In genomic region chr6:45803071-45803470, GRCh38 we compare ENCODE assay signal across 30 cellular contexts.
"Had no signal": no experiment of that assay in that cellular context is flagged by ENCODE, and none has a peak within 500 bp of the region (broad histone marks: within the 10 kb centered on the region; RNA-seq: fewer than 3 reads in every experiment).

No MANE protein-coding gene starts in this region.

- H3K36me3 Mint-ChIP-seq: activated naive CD4-positive, alpha-beta T cell treated with anti-CD3 and anti-CD28 coated beads, Interleukin-2, amount 10 ng/mL, durations not matched to agents 7 days and 5 days; activated naive CD8-positive, alpha-beta T cell; brain had no signal

- H3K27ac ChIP-seq: KMS-11, PC-9, RWPE1, SK-N-MC had no signal

- H3K4me3 ChIP-seq: PC-9, SK-N-MC had no signal

- H3K27me3 Mint-ChIP-seq: activated CD4-positive, alpha-beta T cell treated with anti-CD3 and anti-CD28 coated beads, Interleukin-2, amount 10 ng/mL, durations not matched to agents 24 days and 14 days; activated naive CD8-positive, alpha-beta T cell had no signal

- H3K27ac Mint-ChIP-seq: activated naive CD4-positive, alpha-beta T cell treated with anti-CD3 and anti-CD28 coated beads, Interleukin-2, amount 10 ng/mL, durations not matched to agents 7 days and 5 days; activated naive CD8-positive, alpha-beta T cell treated with anti-CD3 and anti-CD28 coated beads, Interleukin-2, amount 50 U/mL, for 24 hours; activated T-helper 1 cell treated with anti-CD3 and anti-CD28 coated beads, Interleukin-12 subunit alpha, Interleukin-12 subunit beta, Interleukin-2, Interleukin-4 antibody, amounts not matched to agents 30 ng/mL and 10 ng/mL and 1 ng/mL, durations not matched to agents 14 hours and 24 hours and 36 hours; brain had no signal

- H3K4me1 Mint-ChIP-seq: activated naive CD8-positive, alpha-beta T cell treated with anti-CD3 and anti-CD28 coated beads, Interleukin-2, amount 50 U/mL, for 24 hours; brain had no signal

- H3K4me3 Mint-ChIP-seq: activated naive CD4-positive, alpha-beta T cell treated with anti-CD3 and anti-CD28 coated beads, Interleukin-2, amount 10 ng/mL, durations not matched to agents 7 days and 5 days; activated naive CD8-positive, alpha-beta T cell; activated naive CD8-positive, alpha-beta T cell treated with anti-CD3 and anti-CD28 coated beads, Interleukin-2, amount 50 U/mL, for 24 hours; activated T-cell treated with anti-CD3 and anti-CD28 coated beads, Interleukin-2, amount 50 U/mL, for 4 hours; activated T-helper 1 cell treated with anti-CD3 and anti-CD28 coated beads, Interleukin-12 subunit alpha, Interleukin-12 subunit beta, Interleukin-2, Interleukin-4 antibody, amounts not matched to agents 30 ng/mL and 10 ng/mL and 1 ng/mL, durations not matched to agents 14 hours and 24 hours and 36 hours; brain had no signal

- ATAC-seq: activated naive CD8-positive, alpha-beta T cell treated with anti-CD3 and anti-CD28 coated beads, Interleukin-2, amount 50 U/mL, for 24 hours; activated T-cell treated with anti-CD3 and anti-CD28 coated beads, Interleukin-2, amount 50 U/mL, for 4 hours; Right ventricle myocardium inferior had no signal

- DNase-seq: activated CD4-positive, alpha-beta T cell treated with anti-CD3 and anti-CD28 coated beads, Interleukin-2, amount 10 ng/mL, durations not matched to agents 24 days and 14 days; activated CD4-positive, alpha-beta T cell treated with anti-CD3 and anti-CD28 coated beads, Interleukin-2, amount 50 U/mL, for 4 hours; activated CD8-positive, alpha-beta memory T cell treated with anti-CD3 and anti-CD28 coated beads, Interleukin-2, amount 50 U/mL, for 4 hours; activated effector memory CD4-positive, alpha-beta T cell treated with Interleukin-2 at 50 U/mL for 16 hours; activated naive CD4-positive, alpha-beta T cell treated with anti-CD3 and anti-CD28 coated beads, Interleukin-2, amount 10 ng/mL, durations not matched to agents 7 days and 5 days; activated naive CD8-positive, alpha-beta T cell treated with anti-CD3 and anti-CD28 coated beads, Interleukin-2, amount 50 U/mL, for 24 hours; activated T-cell treated with anti-CD3 and anti-CD28 coated beads for 4 hours; activated T-cell treated with anti-CD3 and anti-CD28 coated beads, Interleukin-2, amount 50 U/mL, for 4 hours; anterior cingulate cortex; caudate nucleus; cerebellar nuclear complex; NCI-H1092 treated with DMSO at 0.1 percent for 48 hours; NCI-H1417; NCI-H146; NCI-H187; NCI-H2029 treated with DMSO at 0.1 percent for 48 hours; NCI-H2171 treated with DMSO at 0.1 percent for 48 hours; NCI-H2227 treated with DMSO at 0.1 percent for 48 hours; NCI-H446; NCI-H510A treated with DMSO at 0.1 percent for 48 hours; NCI-H526 treated with DMSO at 0.1 percent for 48 hours; NCI-H774; PC-9 had no signal

- H3K9me3 Mint-ChIP-seq: activated naive CD4-positive, alpha-beta T cell treated with anti-CD3 and anti-CD28 coated beads, Interleukin-2, amount 10 ng/mL, durations not matched to agents 7 days and 5 days; activated naive CD8-positive, alpha-beta T cell treated with anti-CD3 and anti-CD28 coated beads, Interleukin-2, amount 50 U/mL, for 24 hours; activated T-cell treated with anti-CD3 and anti-CD28 coated beads, Interleukin-2, amount 50 U/mL, for 4 hours had no signal
